In the genomic region with DNA sequence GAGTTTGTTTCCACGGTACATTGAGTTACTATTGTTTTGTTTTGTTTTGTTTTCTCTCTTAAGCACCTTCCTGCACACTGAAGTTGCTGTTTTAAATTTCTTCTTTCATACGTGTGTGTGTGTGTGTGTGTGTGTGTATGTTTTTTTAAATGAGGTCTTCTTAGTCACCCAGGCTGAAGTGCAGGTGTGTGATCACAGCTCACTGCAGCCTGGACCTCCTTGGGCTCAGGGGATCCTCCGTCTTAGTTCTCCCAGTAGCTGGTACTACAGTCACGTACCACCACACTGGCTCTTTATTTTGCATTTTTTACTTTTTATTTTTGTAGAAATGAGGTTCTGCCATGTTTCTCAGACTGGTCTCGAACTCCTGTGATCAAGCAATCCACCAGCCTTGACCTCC, we compare ENCODE assay signal across 14 cellular contexts.
"Had no signal": no experiment of that assay in that cellular context is flagged by ENCODE, and none has a peak within 500 bp of the region (broad histone marks: within the 10 kb centered on the region; RNA-seq: fewer than 3 reads in every experiment).

No MANE protein-coding gene starts in this region.

- H3K4me3 Mint-ChIP-seq: activated CD4-positive, alpha-beta memory T cell treated with anti-CD3 and anti-CD28 coated beads, Interleukin-2, amount 10 ng/mL, durations not matched to agents 7 days and 5 days; activated CD4-positive, alpha-beta T cell treated with anti-CD3 and anti-CD28 coated beads, Interleukin-2, amount 10 ng/mL, durations not matched to agents 7 days and 5 days; activated naive CD4-positive, alpha-beta T cell treated with anti-CD3 and anti-CD28 coated beads for 36 hours; activated naive CD4-positive, alpha-beta T cell treated with anti-CD3 and anti-CD28 coated beads, Interleukin-2, amount 50 U/mL, for 24 hours; activated T-cell treated with anti-CD3 and anti-CD28 coated beads, Interleukin-2, amount 50 U/mL, for 4 hours; activated T-helper 17 cell treated with anti-CD3 and anti-CD28 coated beads, Interleukin-2, amount 50 U/mL, for 72 hours; brain; endodermal cell; WTC11 had no signal

- H3K27me3 Mint-ChIP-seq: activated CD4-positive, alpha-beta memory T cell treated with anti-CD3 and anti-CD28 coated beads, Interleukin-2, amount 10 ng/mL, durations not matched to agents 7 days and 5 days; activated CD4-positive, alpha-beta T cell treated with anti-CD3 and anti-CD28 coated beads, Interleukin-2, amount 10 ng/mL, durations not matched to agents 7 days and 5 days; activated naive CD8-positive, alpha-beta T cell treated with anti-CD3 and anti-CD28 coated beads, Interleukin-2, amount 10 ng/mL, durations not matched to agents 7 days and 5 days; activated T-helper 17 cell treated with anti-CD3 and anti-CD28 coated beads, Interleukin-2, amount 50 U/mL, for 72 hours had no signal

- DNase-seq: central memory CD4-positive, alpha-beta T cell; cerebellar nuclear complex; foreskin keratinocyte; gastrocnemius medialis had no signal

- H3K27ac Mint-ChIP-seq: activated CD4-positive, alpha-beta memory T cell treated with anti-CD3 and anti-CD28 coated beads, Interleukin-2, amount 10 ng/mL, durations not matched to agents 7 days and 5 days; activated CD4-positive, alpha-beta T cell treated with anti-CD3 and anti-CD28 coated beads, Interleukin-2, amount 10 ng/mL, durations not matched to agents 7 days and 5 days; activated naive CD4-positive, alpha-beta T cell treated with anti-CD3 and anti-CD28 coated beads for 36 hours; activated naive CD4-positive, alpha-beta T cell treated with anti-CD3 and anti-CD28 coated beads, Interleukin-2, amount 50 U/mL, for 24 hours; activated naive CD8-positive, alpha-beta T cell treated with anti-CD3 and anti-CD28 coated beads, Interleukin-2, amount 10 ng/mL, durations not matched to agents 7 days and 5 days; activated T-helper 17 cell treated with anti-CD3 and anti-CD28 coated beads, Interleukin-2, amount 50 U/mL, for 72 hours; brain; endodermal cell; WTC11 had no signal

- H3K9me3 Mint-ChIP-seq: activated naive CD4-positive, alpha-beta T cell treated with anti-CD3 and anti-CD28 coated beads for 36 hours; activated T-helper 17 cell treated with anti-CD3 and anti-CD28 coated beads, Interleukin-2, amount 50 U/mL, for 72 hours had no signal

- H3K4me1 Mint-ChIP-seq: activated CD4-positive, alpha-beta memory T cell treated with anti-CD3 and anti-CD28 coated beads, Interleukin-2, amount 10 ng/mL, durations not matched to agents 7 days and 5 days; activated CD4-positive, alpha-beta T cell treated with anti-CD3 and anti-CD28 coated beads, Interleukin-2, amount 10 ng/mL, durations not matched to agents 7 days and 5 days; activated naive CD4-positive, alpha-beta T cell treated with anti-CD3 and anti-CD28 coated beads, Interleukin-2, amount 50 U/mL, for 24 hours; activated naive CD8-positive, alpha-beta T cell treated with anti-CD3 and anti-CD28 coated beads, Interleukin-2, amount 10 ng/mL, durations not matched to agents 7 days and 5 days; brain; endodermal cell; WTC11 had no signal
